27 cellular contexts compared by ENCODE assay signal in genomic region chr4:98722000-98722399, GRCh38.
"Had no signal": no experiment of that assay in that cellular context is flagged by ENCODE, and none has a peak within 500 bp of the region (broad histone marks: within the 10 kb centered on the region; RNA-seq: fewer than 3 reads in every experiment).

No MANE protein-coding gene starts in this region.

- H3K4me3 Mint-ChIP-seq: activated CD8-positive, alpha-beta T cell treated with anti-CD3 and anti-CD28 coated beads, Interleukin-2, amount 10 ng/mL, durations not matched to agents 7 days and 5 days; activated naive CD8-positive, alpha-beta T cell treated with anti-CD3 and anti-CD28 coated beads for 36 hours; effector memory CD8-positive, alpha-beta T cell; memory B cell; natural killer cell treated with Interleukin-12 subunit alpha and Interleukin-12 subunit beta and Interleukin-15 and Interleukin-18, amount 100 ng/mL, for 72 hours; stimulated activated naive CD8-positive, alpha-beta T cell treated with anti-CD3 and anti-CD28 coated beads, Interleukin-15, Interleukin-2, amounts not matched to agents 100 ng/mL and 50 ng/mL, for 24 hours; T-helper 2 cell treated with Interferon-gamma antibody and Interleukin-4, amounts not matched to agents 5 μg/mL and 100 μg/mL, for 36 hours had no signal

- H3K4me1 ChIP-seq: colonic mucosa, esophagus squamous epithelium, gastroesophageal sphincter, thyroid gland, upper lobe of right lung had no signal

- H3K27ac Mint-ChIP-seq: activated CD8-positive, alpha-beta T cell treated with anti-CD3 and anti-CD28 coated beads, Interleukin-2, amount 10 ng/mL, durations not matched to agents 7 days and 5 days; activated naive CD8-positive, alpha-beta T cell treated with anti-CD3 and anti-CD28 coated beads for 36 hours; effector memory CD8-positive, alpha-beta T cell; memory B cell; natural killer cell treated with Interleukin-12 subunit alpha and Interleukin-12 subunit beta and Interleukin-15 and Interleukin-18, amount 100 ng/mL, for 72 hours; stimulated activated naive CD8-positive, alpha-beta T cell treated with anti-CD3 and anti-CD28 coated beads, Interleukin-15, Interleukin-2, amounts not matched to agents 100 ng/mL and 50 ng/mL, for 24 hours; T-helper 2 cell treated with Interferon-gamma antibody and Interleukin-4, amounts not matched to agents 5 μg/mL and 100 μg/mL, for 36 hours had no signal

- H3K9ac ChIP-seq: parathyroid adenoma had no signal

- H3K27me3 ChIP-seq: colonic mucosa, dorsolateral prefrontal cortex, esophagus squamous epithelium, gastroesophageal sphincter, thyroid gland, upper lobe of right lung had no signal

- H3K36me3 ChIP-seq: colonic mucosa, esophagus squamous epithelium, gastroesophageal sphincter, thyroid gland, upper lobe of right lung had no signal

- H3K27me3 Mint-ChIP-seq: activated naive CD8-positive, alpha-beta T cell treated with anti-CD3 and anti-CD28 coated beads for 36 hours; effector memory CD8-positive, alpha-beta T cell; natural killer cell treated with Interleukin-12 subunit alpha and Interleukin-12 subunit beta and Interleukin-15 and Interleukin-18, amount 100 ng/mL, for 72 hours; stimulated activated naive CD8-positive, alpha-beta T cell treated with anti-CD3 and anti-CD28 coated beads, Interleukin-15, Interleukin-2, amounts not matched to agents 100 ng/mL and 50 ng/mL, for 24 hours had no signal

- H2AFZ ChIP-seq: parathyroid adenoma had no signal

- ATAC-seq: activated CD8-positive, alpha-beta T cell treated with anti-CD3 and anti-CD28 coated beads, Interleukin-2, amount 10 ng/mL, durations not matched to agents 7 days and 5 days; effector memory CD8-positive, alpha-beta T cell; gastroesophageal sphincter; left cardiac atrium; natural killer cell treated with Interleukin-12 subunit alpha and Interleukin-12 subunit beta and Interleukin-15 and Interleukin-18, amount 100 ng/mL, for 72 hours; right cardiac atrium; upper lobe of right lung had no signal

- H3K4me1 Mint-ChIP-seq: activated naive CD8-positive, alpha-beta T cell treated with anti-CD3 and anti-CD28 coated beads for 36 hours; memory B cell had no signal

- H3K9me3 ChIP-seq: colonic mucosa, thyroid gland had no signal

- H3K4me3 ChIP-seq: colonic mucosa, dorsolateral prefrontal cortex, esophagus squamous epithelium, gastroesophageal sphincter, skin epidermis, thyroid gland, upper lobe of right lung had no signal

- H3K27ac ChIP-seq: colonic mucosa, dorsolateral prefrontal cortex, esophagus squamous epithelium, gastroesophageal sphincter, parathyroid adenoma, skin epidermis, thyroid gland, upper lobe of right lung had no signal

- DNase-seq: activated CD4-positive, alpha-beta T cell treated with anti-CD3 and anti-CD28 coated beads for 1 hour; activated CD4-positive, alpha-beta T cell treated with anti-CD3 and anti-CD28 coated beads, Interleukin-2, amount 50 U/mL, for 1 hour; activated CD8-positive, alpha-beta T cell treated with anti-CD3 and anti-CD28 coated beads, Interleukin-2, amount 10 ng/mL, durations not matched to agents 7 days and 5 days; activated naive CD8-positive, alpha-beta T cell treated with anti-CD3 and anti-CD28 coated beads for 36 hours; activated T-cell treated with anti-CD3 and anti-CD28 coated beads, Interleukin-2, amount 50 U/mL, for 1 hour; colonic mucosa; dorsolateral prefrontal cortex; effector memory CD8-positive, alpha-beta T cell; esophagus squamous epithelium; head of caudate nucleus; hypothalamus; islet precursor cell; left cardiac atrium; right cardiac atrium; stimulated activated CD4-positive, alpha-beta T cell treated with anti-CD3 and anti-CD28 coated beads, Interleukin-1b, Interleukin-23, amount 100 ng/mL, for 48 hours; substantia nigra; thyroid gland; upper lobe of right lung had no signal

- FAIRE-seq: endothelial cell of umbilical vein, TTC549 had no signal
